Comparison of ENCODE assay signal across 9 cellular contexts in genomic region chr9:72871685-72872084, GRCh38.
DNase-seq lines count a peak whose midpoint lies in the region.
"Had no signal": no experiment of that assay in that cellular context is flagged by ENCODE, and none has a peak within 500 bp of the region (broad histone marks: within the 10 kb centered on the region; RNA-seq: fewer than 3 reads in every experiment).

No MANE protein-coding gene starts in this region.

- no peak overlapping the region for H3K4me3 ChIP-seq in mesendoderm (ENCODE audit: low read length)
- H3K4me3 ChIP-seq: BLaER1 treated with 17β-estradiol and CSF1 and Interleukin-3, amounts not matched to agents 10 nM and 100 nM had no signal

- no peak overlapping the region for H4K5ac ChIP-seq in mesendoderm (ENCODE audit: low read length)

- H3K79me2 ChIP-seq in mesendoderm (ENCODE audit: control insufficient read depth, insufficient read depth, low read length): no peaks in the 10 kb centered on the region

- no peaks in the 10 kb centered on the region for H3K79me1 ChIP-seq in mesendoderm (ENCODE audit: low read length)

- no peak overlapping the region for H3K4me2 ChIP-seq in mesendoderm (ENCODE audit: low read length)
- H3K4me2 ChIP-seq: BLaER1 treated with 17β-estradiol and CSF1 and Interleukin-3, amounts not matched to agents 10 nM and 100 nM had no signal

- H3K56ac ChIP-seq in mesendoderm (ENCODE audit: low read length): no peak overlapping the region

- H3K36me3 ChIP-seq in mesendoderm (ENCODE audit: control insufficient read depth, insufficient read depth, low read length): no peaks in the 10 kb centered on the region
- H3K36me3 ChIP-seq: BLaER1 treated with 17β-estradiol and CSF1 and Interleukin-3, amounts not matched to agents 10 nM and 100 nM had no signal

- no peak overlapping the region for H2AK5ac ChIP-seq in mesendoderm (ENCODE audit: low read length)

- no peak overlapping the region for H3K23ac ChIP-seq in mesendoderm (ENCODE audit: low read length)

- H2BK120ac ChIP-seq in mesendoderm (ENCODE audit: low read depth, low read length): no peak overlapping the region

- H3K9ac ChIP-seq in mesendoderm (ENCODE audit: low read length): no peak overlapping the region
- H3K9ac ChIP-seq: BLaER1 treated with 17β-estradiol and CSF1 and Interleukin-3, amounts not matched to agents 10 nM and 100 nM had no signal

- no CpG with 5 or more reads among the region's 3 CpGs for WGBS in mesendoderm (ENCODE audit: extremely low coverage, insufficient coverage, low lambda C conversion rate)

- peak; percentile 22 for DNase-seq in NCI-H2029 treated with DMSO at 0.1 percent for 48 hours (lab: John Stamatoyannopoulos, UW)
- DNase-seq in NCI-H2029 (lab: John Stamatoyannopoulos, UW): no peak
- peak; percentile 26 for DNase-seq in RKO (ENCODE audit: low spot score)
- DNase-seq in fibroblast of the conjunctiva (ENCODE audit: low read depth): peak; percentile 2
- DNase-seq in stromal cell of bone marrow (ENCODE audit: low read depth): peak; percentile 24
- no peak for DNase-seq in NCI-H524 (lab: John Stamatoyannopoulos, UW)
- DNase-seq in mesendoderm: no peak
- DNase-seq in activated naive CD4-positive, alpha-beta T cell treated with Interleukin-2 at 50 U/mL for 16 hours: no peak

- H4K8ac ChIP-seq in mesendoderm (ENCODE audit: low read depth, low read length): no peak overlapping the region

- no peaks in the 10 kb centered on the region for H3K4me1 ChIP-seq in mesendoderm (ENCODE audit: control insufficient read depth, low read depth, low read length)
- H3K4me1 ChIP-seq: BLaER1 treated with 17β-estradiol and CSF1 and Interleukin-3, amounts not matched to agents 10 nM and 100 nM had no signal

- H3K18ac ChIP-seq in mesendoderm (ENCODE audit: low read length): no peak overlapping the region

- H2BK5ac ChIP-seq in mesendoderm (ENCODE audit: low read length): no peak overlapping the region

- no peak overlapping the region for H3K27ac ChIP-seq in mesendoderm (ENCODE audit: low read depth, low read length)
- H3K27ac ChIP-seq: BLaER1 treated with 17β-estradiol and CSF1 and Interleukin-3, amounts not matched to agents 10 nM and 100 nM had no signal

- no peaks in the 10 kb centered on the region for H3K27me3 ChIP-seq in mesendoderm (ENCODE audit: insufficient read depth, low read length, poor library complexity)
- H3K27me3 ChIP-seq: BLaER1 treated with 17β-estradiol and CSF1 and Interleukin-3, amounts not matched to agents 10 nM and 100 nM had no signal

- H3K4ac ChIP-seq in mesendoderm (ENCODE audit: low read depth, low read length): no peak overlapping the region

- H2BK15ac ChIP-seq in mesendoderm (replicated peaks; ENCODE audit: low read depth): no peak overlapping the region

Comparison
In these comparisons a context has a peak if more than half of its experiments do, and no peak if none do; other contexts are left out.
1. DNase-seq: peak in NCI-H2029 treated with DMSO at 0.1 percent for 48 hours (single experiment), RKO (single experiment), fibroblast of the conjunctiva (single experiment) and stromal cell of bone marrow (single experiment); none in NCI-H2029 (single experiment), NCI-H524 (0 of 2), mesendoderm (single experiment) and activated naive CD4-positive, alpha-beta T cell treated with Interleukin-2 at 50 U/mL for 16 hours (single experiment).